Comparison of ENCODE assay signal across 32 cellular contexts in the genomic region with DNA sequence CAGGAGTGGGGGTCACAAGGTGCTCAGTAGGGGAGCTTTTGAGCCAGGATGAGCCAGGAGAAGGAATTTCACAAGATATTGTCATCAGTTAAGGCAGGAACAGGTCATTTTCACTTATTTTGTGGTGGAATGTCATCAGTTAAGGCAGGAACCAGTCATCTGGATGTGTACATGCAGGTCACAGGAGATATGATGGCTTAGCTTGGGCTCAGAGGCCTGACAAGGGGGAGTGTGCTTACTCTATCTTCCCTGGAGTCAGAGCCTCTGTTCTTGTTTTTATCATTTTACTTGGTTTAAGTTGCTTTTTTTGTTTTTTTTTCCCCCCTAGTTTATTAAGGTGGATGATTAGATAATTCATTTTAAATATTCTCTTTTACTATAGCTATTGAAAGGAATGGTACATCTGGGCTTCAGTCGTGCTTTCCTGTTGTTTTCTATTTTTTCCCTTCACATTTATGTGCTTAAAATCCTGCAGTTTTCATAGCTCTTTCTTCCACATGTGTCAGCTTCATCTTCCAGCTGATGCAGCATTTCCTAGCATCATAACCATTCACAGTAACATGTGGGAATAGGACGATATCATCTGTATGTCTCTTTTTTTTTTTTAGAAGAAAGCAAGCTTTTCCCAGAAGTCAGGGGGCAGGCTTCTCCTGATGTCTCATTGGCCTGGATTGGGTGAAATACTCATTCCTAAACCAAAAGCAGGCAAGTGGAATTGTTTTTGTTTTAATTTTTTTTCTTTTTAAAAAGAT.
"Had no signal": no experiment of that assay in that cellular context is flagged by ENCODE, and none has a peak within 500 bp of the region (broad histone marks: within the 10 kb centered on the region; RNA-seq: fewer than 3 reads in every experiment).

No MANE protein-coding gene starts in this region.

- H3K27me3 ChIP-seq: adrenal gland, body of pancreas, gastroesophageal sphincter, heart right ventricle had no signal

- H3K27ac ChIP-seq: adrenal gland, body of pancreas, epithelial cell of prostate, gastroesophageal sphincter, heart right ventricle had no signal

- H3K36me3 Mint-ChIP-seq: activated CD4-positive, alpha-beta memory T cell treated with anti-CD3 and anti-CD28 coated beads for 36 hours; activated CD8-positive, alpha-beta memory T cell treated with anti-CD3 and anti-CD28 coated beads, Interleukin-2, amount 10 ng/mL, durations not matched to agents 7 days and 5 days; activated naive CD4-positive, alpha-beta T cell treated with anti-CD3 and anti-CD28 coated beads, Interleukin-2, amount 50 U/mL, for 24 hours; activated naive CD8-positive, alpha-beta T cell treated with anti-CD3 and anti-CD28 coated beads for 36 hours had no signal

- ATAC-seq: activated CD4-positive, alpha-beta T cell treated with anti-CD3 and anti-CD28 coated beads for 36 hours; activated CD8-positive, alpha-beta memory T cell treated with anti-CD3 and anti-CD28 coated beads, Interleukin-2, amount 10 ng/mL, durations not matched to agents 7 days and 5 days; activated CD8-positive, alpha-beta T cell treated with anti-CD3 and anti-CD28 coated beads, Interleukin-2, amount 10 ng/mL, durations not matched to agents 7 days and 5 days; activated naive CD8-positive, alpha-beta T cell treated with anti-CD3 and anti-CD28 coated beads, Interleukin-2, amount 50 U/mL, for 24 hours; body of pancreas; effector memory CD8-positive, alpha-beta T cell; gastroesophageal sphincter; heart right ventricle had no signal

- H3K9me3 Mint-ChIP-seq: activated CD4-positive, alpha-beta memory T cell treated with anti-CD3 and anti-CD28 coated beads for 36 hours; activated naive CD4-positive, alpha-beta T cell treated with anti-CD3 and anti-CD28 coated beads for 36 hours; activated naive CD4-positive, alpha-beta T cell treated with anti-CD3 and anti-CD28 coated beads, Interleukin-2, amount 50 U/mL, for 24 hours; activated naive CD8-positive, alpha-beta T cell treated with anti-CD3 and anti-CD28 coated beads for 36 hours; activated naive CD8-positive, alpha-beta T cell treated with anti-CD3 and anti-CD28 coated beads, Interleukin-2, amount 50 U/mL, for 24 hours; activated T-helper 1 cell treated with anti-CD3 and anti-CD28 coated beads, Interleukin-12 subunit alpha, Interleukin-12 subunit beta, Interleukin-2, Interleukin-4 antibody, amounts not matched to agents 30 ng/mL and 10 ng/mL and 1 ng/mL, durations not matched to agents 14 hours and 24 hours and 36 hours; activated T-helper 2 cell treated with anti-CD3 and anti-CD28 coated beads, Interferon-gamma antibody, Interleukin-2, Interleukin-4, amounts not matched to agents 10 μg/mL and 5 μg/mL and 100 μg/mL, durations not matched to agents 14 hours and 24 hours and 36 hours; effector memory CD8-positive, alpha-beta T cell had no signal

- H3K4me1 Mint-ChIP-seq: activated CD4-positive, alpha-beta T cell treated with anti-CD3 and anti-CD28 coated beads for 36 hours; activated CD4-positive, alpha-beta T cell treated with anti-CD3 and anti-CD28 coated beads, Interleukin-2, amount 10 ng/mL, durations not matched to agents 24 days and 14 days; activated CD8-positive, alpha-beta memory T cell treated with anti-CD3 and anti-CD28 coated beads, Interleukin-2, amount 10 ng/mL, durations not matched to agents 7 days and 5 days; activated naive CD4-positive, alpha-beta T cell treated with anti-CD3 and anti-CD28 coated beads, Interleukin-2, amount 50 U/mL, for 24 hours; activated naive CD8-positive, alpha-beta T cell treated with anti-CD3 and anti-CD28 coated beads for 36 hours; activated naive CD8-positive, alpha-beta T cell treated with anti-CD3 and anti-CD28 coated beads, Interleukin-2, amount 50 U/mL, for 24 hours had no signal

- H3K4me3 ChIP-seq: adrenal gland, body of pancreas, gastroesophageal sphincter, heart right ventricle had no signal

- H3K27ac Mint-ChIP-seq: activated CD4-positive, alpha-beta memory T cell treated with anti-CD3 and anti-CD28 coated beads for 36 hours; activated CD4-positive, alpha-beta T cell treated with anti-CD3 and anti-CD28 coated beads for 36 hours; activated CD4-positive, alpha-beta T cell treated with anti-CD3 and anti-CD28 coated beads, Interleukin-2, amount 10 ng/mL, durations not matched to agents 24 days and 14 days; activated CD8-positive, alpha-beta memory T cell treated with anti-CD3 and anti-CD28 coated beads, Interleukin-2, amount 10 ng/mL, durations not matched to agents 7 days and 5 days; activated CD8-positive, alpha-beta T cell treated with anti-CD3 and anti-CD28 coated beads, Interleukin-2, amount 10 ng/mL, durations not matched to agents 7 days and 5 days; activated naive CD4-positive, alpha-beta T cell treated with anti-CD3 and anti-CD28 coated beads for 36 hours; activated naive CD4-positive, alpha-beta T cell treated with anti-CD3 and anti-CD28 coated beads, Interleukin-2, amount 50 U/mL, for 24 hours; activated naive CD8-positive, alpha-beta T cell treated with anti-CD3 and anti-CD28 coated beads for 36 hours; activated naive CD8-positive, alpha-beta T cell treated with anti-CD3 and anti-CD28 coated beads, Interleukin-2, amount 50 U/mL, for 24 hours; activated T-helper 1 cell treated with anti-CD3 and anti-CD28 coated beads, Interleukin-12 subunit alpha, Interleukin-12 subunit beta, Interleukin-2, Interleukin-4 antibody, amounts not matched to agents 30 ng/mL and 10 ng/mL and 1 ng/mL, durations not matched to agents 14 hours and 24 hours and 36 hours; activated T-helper 2 cell treated with anti-CD3 and anti-CD28 coated beads, Interferon-gamma antibody, Interleukin-2, Interleukin-4, amounts not matched to agents 10 μg/mL and 5 μg/mL and 100 μg/mL, durations not matched to agents 14 hours and 24 hours and 36 hours; effector memory CD8-positive, alpha-beta T cell had no signal

- H3K36me3 ChIP-seq: adrenal gland, gastroesophageal sphincter, heart right ventricle had no signal

- H3K27me3 Mint-ChIP-seq: activated CD8-positive, alpha-beta memory T cell treated with anti-CD3 and anti-CD28 coated beads, Interleukin-2, amount 10 ng/mL, durations not matched to agents 7 days and 5 days; activated naive CD8-positive, alpha-beta T cell treated with anti-CD3 and anti-CD28 coated beads for 36 hours had no signal

- DNase-seq: activated CD4-positive, alpha-beta memory T cell treated with anti-CD3 and anti-CD28 coated beads for 36 hours; activated CD4-positive, alpha-beta T cell treated with anti-CD3 and anti-CD28 coated beads for 36 hours; activated CD4-positive, alpha-beta T cell treated with anti-CD3 and anti-CD28 coated beads, Interleukin-2, amount 10 ng/mL, durations not matched to agents 24 days and 14 days; activated CD4-positive, CD25-positive, alpha-beta regulatory T cell; activated CD4-positive, CD25-positive, alpha-beta regulatory T cell treated with anti-CD3 and anti-CD28 coated beads, Interleukin-2, amount 50 U/mL, for 72 hours; activated CD8-positive, alpha-beta memory T cell treated with anti-CD3 and anti-CD28 coated beads, Interleukin-2, amount 10 ng/mL, durations not matched to agents 7 days and 5 days; activated CD8-positive, alpha-beta memory T cell treated with anti-CD3 and anti-CD28 coated beads, Interleukin-2, amount 50 U/mL, for 4 hours; activated CD8-positive, alpha-beta T cell treated with anti-CD3 and anti-CD28 coated beads, Interleukin-2, amount 10 ng/mL, durations not matched to agents 7 days and 5 days; activated effector memory CD4-positive, alpha-beta T cell treated with anti-CD3 and anti-CD28 coated beads, Interleukin-2, amount 50 U/mL, for 16 hours; activated naive CD4-positive, alpha-beta T cell treated with anti-CD3 and anti-CD28 coated beads for 36 hours; activated naive CD8-positive, alpha-beta T cell treated with anti-CD3 and anti-CD28 coated beads for 36 hours; activated naive CD8-positive, alpha-beta T cell treated with anti-CD3 and anti-CD28 coated beads, Interleukin-2, amount 50 U/mL, for 24 hours; activated T-cell treated with anti-CD3 and anti-CD28 coated beads, Interleukin-2, amount 50 U/mL, for 1 hour; activated T-cell treated with anti-CD3 and anti-CD28 coated beads, Interleukin-2, amount 50 U/mL, for 48 hours; adrenal gland; amygdala; aorta; body of pancreas; caudate nucleus; cortex of kidney; dermis blood vessel endothelial cell; effector CD4-positive, alpha-beta T cell; effector memory CD8-positive, alpha-beta T cell; foreskin melanocyte; heart right ventricle; T-helper 2 cell; T-helper 9 cell had no signal

- H3K4me1 ChIP-seq: adrenal gland, body of pancreas, gastroesophageal sphincter, heart right ventricle had no signal

- H3K4me3 Mint-ChIP-seq: activated CD4-positive, alpha-beta memory T cell treated with anti-CD3 and anti-CD28 coated beads for 36 hours; activated CD4-positive, alpha-beta T cell treated with anti-CD3 and anti-CD28 coated beads for 36 hours; activated CD4-positive, alpha-beta T cell treated with anti-CD3 and anti-CD28 coated beads, Interleukin-2, amount 10 ng/mL, durations not matched to agents 24 days and 14 days; activated CD8-positive, alpha-beta memory T cell treated with anti-CD3 and anti-CD28 coated beads, Interleukin-2, amount 10 ng/mL, durations not matched to agents 7 days and 5 days; activated CD8-positive, alpha-beta T cell treated with anti-CD3 and anti-CD28 coated beads, Interleukin-2, amount 10 ng/mL, durations not matched to agents 7 days and 5 days; activated naive CD4-positive, alpha-beta T cell treated with anti-CD3 and anti-CD28 coated beads for 36 hours; activated naive CD4-positive, alpha-beta T cell treated with anti-CD3 and anti-CD28 coated beads, Interleukin-2, amount 50 U/mL, for 24 hours; activated naive CD8-positive, alpha-beta T cell treated with anti-CD3 and anti-CD28 coated beads for 36 hours; activated naive CD8-positive, alpha-beta T cell treated with anti-CD3 and anti-CD28 coated beads, Interleukin-2, amount 50 U/mL, for 24 hours; activated T-helper 1 cell treated with anti-CD3 and anti-CD28 coated beads, Interleukin-12 subunit alpha, Interleukin-12 subunit beta, Interleukin-2, Interleukin-4 antibody, amounts not matched to agents 30 ng/mL and 10 ng/mL and 1 ng/mL, durations not matched to agents 14 hours and 24 hours and 36 hours; effector memory CD8-positive, alpha-beta T cell had no signal

- H3K9me3 ChIP-seq: adrenal gland, body of pancreas, gastroesophageal sphincter, heart right ventricle had no signal
